ENCODE assay signal across 1 cellular context in the genomic region with DNA sequence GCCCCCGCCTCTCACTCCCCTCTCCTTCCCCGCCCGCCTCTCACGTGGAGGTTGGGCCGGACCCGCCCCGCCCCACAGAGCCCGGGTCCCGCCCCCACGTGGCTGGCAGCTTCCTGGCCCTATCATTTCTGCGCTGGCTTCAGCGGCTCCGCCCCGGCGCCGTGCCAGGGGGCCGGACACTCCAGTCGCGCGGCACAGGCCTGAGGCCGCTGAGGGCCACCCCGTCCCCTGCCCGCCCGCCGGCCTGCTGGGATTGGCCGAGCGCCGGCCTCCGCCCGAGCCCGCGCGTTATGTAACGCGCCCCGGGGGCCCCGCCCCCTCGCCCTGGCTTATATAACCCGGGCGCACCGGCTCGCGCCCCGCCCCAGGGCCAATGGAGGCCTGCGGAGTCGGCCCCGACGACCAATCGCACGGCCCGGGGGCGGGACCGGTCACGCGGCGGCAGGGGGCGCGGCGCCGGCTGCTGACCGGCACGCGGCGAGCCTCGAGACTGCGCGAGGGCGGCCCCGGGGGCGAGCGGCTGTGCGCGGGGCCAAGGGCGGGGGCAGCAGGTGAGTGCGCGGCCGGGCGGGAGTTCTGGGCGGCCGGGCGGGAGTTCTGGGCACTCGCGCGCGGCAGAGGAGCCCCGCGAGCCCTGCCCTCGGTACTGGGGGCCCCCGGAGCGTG.
TF ChIP-seq lines count a peak whose summit lies in the region.

Gene PER3 (plus strand): TSS at position 466 of the 666 bp plus-strand sequence. CDS start 587 bp downstream, outside the sequence.

TF ChIP-seq in K562, 482 proteins besides CTCF, POLR2A, EP300 and RAD21 (continued from another document and continues in another):
- TF ChIP-seq ZNF318 (IDR thresholded peaks at IDR 0.05; ENCODE audit: borderline replicate concordance in 1 of 2, low read depth in 1 of 2) (no peak), MTA3 (IDR thresholded peaks at IDR 0.05; ENCODE audit: borderline replicate concordance) (peak; percentile 98), NCOR1 (IDR thresholded peaks at IDR 0.05) (peak; percentile 54; the same call in 1 of the 2 replicates), ZBTB11 (CRISPR knock-in tag; IDR thresholded peaks at IDR 0.05) (0 out of 6 replicates have a peak, but pooled peaks of 1 of the 3 experiments have one; percentile 45), ZBTB49 (CRISPR knock-in tag; IDR thresholded peaks at IDR 0.05; ENCODE audit: borderline replicate concordance) (no peak), SRSF9 (IDR thresholded peaks at IDR 0.05; ENCODE audit: borderline replicate concordance, low read depth, low read length) (no peak), ARID3B (CRISPR knock-in tag; IDR thresholded peaks at IDR 0.05; ENCODE audit: borderline replicate concordance) (no peak), MEIS2 (IDR thresholded peaks at IDR 0.05; ENCODE audit: partially characterized antibody) (peak; percentile 20), RFX5 (IDR thresholded peaks at IDR 0.05; ENCODE audit: low read depth, low read length) (peak; percentile 65; the same call in 1 of the 2 replicates), YY1 (IDR thresholded peaks at IDR 0.05; ENCODE audit: borderline replicate concordance in 1 of 3, control insufficient read depth in 1 of 3, extremely low read depth in 1 of 3, insufficient read depth in 3 of 3, insufficient read length in 1 of 3, insufficient replicate concordance in 2 of 3, low read depth in 1 of 3, low read length in 2 of 3) (peak in 2 of 3 experiments; percentile 32 to 56)
- TF ChIP-seq, protein P1, sequence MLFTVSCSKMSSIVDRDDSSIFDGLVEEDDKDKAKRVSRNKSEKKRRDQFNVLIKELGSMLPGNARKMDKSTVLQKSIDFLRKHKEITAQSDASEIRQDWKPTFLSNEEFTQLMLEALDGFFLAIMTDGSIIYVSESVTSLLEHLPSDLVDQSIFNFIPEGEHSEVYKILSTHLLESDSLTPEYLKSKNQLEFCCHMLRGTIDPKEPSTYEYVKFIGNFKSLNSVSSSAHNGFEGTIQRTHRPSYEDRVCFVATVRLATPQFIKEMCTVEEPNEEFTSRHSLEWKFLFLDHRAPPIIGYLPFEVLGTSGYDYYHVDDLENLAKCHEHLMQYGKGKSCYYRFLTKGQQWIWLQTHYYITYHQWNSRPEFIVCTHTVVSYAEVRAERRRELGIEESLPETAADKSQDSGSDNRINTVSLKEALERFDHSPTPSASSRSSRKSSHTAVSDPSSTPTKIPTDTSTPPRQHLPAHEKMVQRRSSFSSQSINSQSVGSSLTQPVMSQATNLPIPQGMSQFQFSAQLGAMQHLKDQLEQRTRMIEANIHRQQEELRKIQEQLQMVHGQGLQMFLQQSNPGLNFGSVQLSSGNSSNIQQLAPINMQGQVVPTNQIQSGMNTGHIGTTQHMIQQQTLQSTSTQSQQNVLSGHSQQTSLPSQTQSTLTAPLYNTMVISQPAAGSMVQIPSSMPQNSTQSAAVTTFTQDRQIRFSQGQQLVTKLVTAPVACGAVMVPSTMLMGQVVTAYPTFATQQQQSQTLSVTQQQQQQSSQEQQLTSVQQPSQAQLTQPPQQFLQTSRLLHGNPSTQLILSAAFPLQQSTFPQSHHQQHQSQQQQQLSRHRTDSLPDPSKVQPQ (CRISPR knock-in tag; IDR thresholded peaks at IDR 0.05; ENCODE audit: borderline replicate concordance) = peak; percentile 97
- TF ChIP-seq, protein P2, sequence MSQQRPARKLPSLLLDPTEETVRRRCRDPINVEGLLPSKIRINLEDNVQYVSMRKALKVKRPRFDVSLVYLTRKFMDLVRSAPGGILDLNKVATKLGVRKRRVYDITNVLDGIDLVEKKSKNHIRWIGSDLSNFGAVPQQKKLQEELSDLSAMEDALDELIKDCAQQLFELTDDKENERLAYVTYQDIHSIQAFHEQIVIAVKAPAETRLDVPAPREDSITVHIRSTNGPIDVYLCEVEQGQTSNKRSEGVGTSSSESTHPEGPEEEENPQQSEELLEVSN (IDR thresholded peaks at IDR 0.05; ENCODE audit: borderline replicate concordance in 1 of 2, extremely low read depth in 1 of 2, insufficient read depth in 1 of 2, insufficient read length in 1 of 2, low read depth in 1 of 2, low read length in 1 of 2, poor library complexity in 1 of 2, severe bottlenecking in 1 of 2) = peak; percentile 97 to 98
- TF ChIP-seq, protein P3, sequence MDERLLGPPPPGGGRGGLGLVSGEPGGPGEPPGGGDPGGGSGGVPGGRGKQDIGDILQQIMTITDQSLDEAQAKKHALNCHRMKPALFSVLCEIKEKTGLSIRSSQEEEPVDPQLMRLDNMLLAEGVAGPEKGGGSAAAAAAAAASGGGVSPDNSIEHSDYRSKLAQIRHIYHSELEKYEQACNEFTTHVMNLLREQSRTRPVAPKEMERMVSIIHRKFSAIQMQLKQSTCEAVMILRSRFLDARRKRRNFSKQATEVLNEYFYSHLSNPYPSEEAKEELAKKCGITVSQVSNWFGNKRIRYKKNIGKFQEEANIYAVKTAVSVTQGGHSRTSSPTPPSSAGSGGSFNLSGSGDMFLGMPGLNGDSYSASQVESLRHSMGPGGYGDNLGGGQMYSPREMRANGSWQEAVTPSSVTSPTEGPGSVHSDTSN (CRISPR knock-in tag; IDR thresholded peaks at IDR 0.05; ENCODE audit: low read depth) = peak; percentile 80
- TF ChIP-seq, protein P3 (tag; conservative IDR thresholded peaks at IDR 0.05; ENCODE audit: low read depth) = peak; percentile 88
- TF ChIP-seq, protein P4, sequence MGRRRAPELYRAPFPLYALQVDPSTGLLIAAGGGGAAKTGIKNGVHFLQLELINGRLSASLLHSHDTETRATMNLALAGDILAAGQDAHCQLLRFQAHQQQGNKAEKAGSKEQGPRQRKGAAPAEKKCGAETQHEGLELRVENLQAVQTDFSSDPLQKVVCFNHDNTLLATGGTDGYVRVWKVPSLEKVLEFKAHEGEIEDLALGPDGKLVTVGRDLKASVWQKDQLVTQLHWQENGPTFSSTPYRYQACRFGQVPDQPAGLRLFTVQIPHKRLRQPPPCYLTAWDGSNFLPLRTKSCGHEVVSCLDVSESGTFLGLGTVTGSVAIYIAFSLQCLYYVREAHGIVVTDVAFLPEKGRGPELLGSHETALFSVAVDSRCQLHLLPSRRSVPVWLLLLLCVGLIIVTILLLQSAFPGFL (CRISPR knock-in tag; IDR thresholded peaks at IDR 0.05) = 0 out of 2 replicates have a peak, but pooled peaks have one; percentile 40
